ENCODE assay signal across 4 cellular contexts in genomic region chr11:71614366-71614917, GRCh38. TPM values are rescaled to one million over a fixed set of nuclear protein-coding genes. Genes with fewer than 3 reads are reported as not detected.
"Had no signal": no experiment of that assay in that cellular context is flagged by ENCODE, and none has a peak within 500 bp of the region (broad histone marks: within the 10 kb centered on the region; RNA-seq: fewer than 3 reads in every experiment).

No MANE protein-coding gene starts in this region.

RNA-seq across cellular contexts. Expression of gene KRTAP5-11, which starts 31.8 kb away (rescaled TPM):
- total RNA-seq: GM23248, H4, H7, HT-29 had no signal

RNA-seq across cellular contexts. Expression of gene KRTAP5-10, which starts 49.1 kb away (rescaled TPM):
- total RNA-seq: GM23248, H4, HT-29 had no signal
